ENCODE assay signal across 32 cellular contexts in the genomic region with DNA sequence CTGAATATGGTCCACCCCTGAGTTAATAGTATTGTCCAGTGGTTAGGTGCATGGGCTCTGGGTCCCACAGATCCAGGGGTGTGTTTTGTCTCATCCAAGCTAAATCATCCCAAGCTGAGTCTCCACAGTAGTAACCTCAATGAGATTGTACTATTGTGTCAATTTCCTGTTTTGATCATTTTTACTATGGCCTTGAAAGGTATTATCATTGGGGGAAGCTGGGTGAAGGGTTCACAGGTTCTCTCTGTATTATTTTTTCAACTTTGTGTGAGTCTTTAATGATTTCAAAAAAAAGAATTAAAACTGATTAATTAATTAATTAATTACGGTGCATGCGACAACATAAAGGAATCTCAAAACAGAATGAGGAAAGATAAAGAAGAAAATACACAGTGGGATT.
DNase-seq lines count a peak whose midpoint lies in the region; TF ChIP-seq lines count a peak whose summit lies in the region.
"Had no signal": no experiment of that assay in that cellular context is flagged by ENCODE, and none has a peak within 500 bp of the region (broad histone marks: within the 10 kb centered on the region; RNA-seq: fewer than 3 reads in every experiment).

No MANE protein-coding gene starts in this region.

- TF ChIP-seq CTCF in HEK293 (tag by site-specific recombination; IDR thresholded peaks at IDR 0.05) (no peak), GM13977 (IDR thresholded peaks at IDR 0.05; ENCODE audit: extremely low read depth, insufficient read depth, missing control alignments) (no peak), GM20000 (IDR thresholded peaks at IDR 0.05; ENCODE audit: extremely low read depth, missing control alignments) (no peak)

- H3K4me1 ChIP-seq in GM23248 (ENCODE audit: insufficient read depth) = peaks cover 19% of the 10 kb centered on the region
- no peaks in the 10 kb centered on the region for H3K4me1 ChIP-seq in HEK293 (ENCODE audit: control insufficient read depth, insufficient read depth, low read length)
- peaks cover 10 to 39% (median 28%) of the 10 kb centered on the region in 5 donors for H3K4me1 ChIP-seq in subcutaneous abdominal adipose tissue (ENCODE audit: control insufficient read depth in 5 of 5, insufficient read depth in 5 of 5, low read length in 5 of 5)

- 97 to 98% methylated on average over 2 of the region's 2 CpGs for WGBS in GM23248 (ENCODE audit: low coverage in 1 of 2, low lambda C conversion rate in 2 of 2, missing lambda C conversion rate in 2 of 2), 2 experiments

- H3K27me3 ChIP-seq in GM23248 (replicated peaks; ENCODE audit: insufficient read depth) = no peaks in the 10 kb centered on the region; the same call in 1 of the 2 replicates
- no peaks in the 10 kb centered on the region for H3K27me3 ChIP-seq in subcutaneous abdominal adipose tissue (ENCODE audit: control insufficient read depth in 5 of 5, insufficient read depth in 4 of 5, low read length in 5 of 5)
- H3K27me3 ChIP-seq: BE2C; BLaER1; BLaER1 treated with 17β-estradiol and CSF1 and Interleukin-3, amounts not matched to agents 10 nM and 100 nM had no signal

- POLR2A ChIA-PET in HEK293 (lab: Yijun Ruan, JAX) = no interaction called here
- POLR2A ChIA-PET in HEK293T (lab: Yijun Ruan, JAX) = no interaction called here

- H3K9me3 ChIP-seq in GM23248 (ENCODE audit: low read depth) (no peaks in the 10 kb centered on the region), HEK293 (ENCODE audit: control insufficient read depth, insufficient read depth, low read depth, low read length) (no peaks in the 10 kb centered on the region), subcutaneous abdominal adipose tissue (ENCODE audit: control insufficient read depth in 5 of 5, low read length in 5 of 5) (peaks cover 0 to 7% (median 0%) of the 10 kb centered on the region in 5 donors)
- H3K9me3 ChIP-seq: A549, BE2C, BLaER1, Caco-2 had no signal

- CTCF ChIA-PET in HEK293 (lab: Yijun Ruan, JAX) = no interaction called here
- CTCF ChIA-PET in HEK293T (lab: Yijun Ruan, JAX) = no interaction called here

- H3K36me3 ChIP-seq in GM23248 (ENCODE audit: low read depth) (no peaks in the 10 kb centered on the region), HEK293 (ENCODE audit: control insufficient read depth in 2 of 2, insufficient read depth in 1 of 2, low read length in 2 of 2) (no peaks in the 10 kb centered on the region), subcutaneous abdominal adipose tissue (ENCODE audit: control insufficient read depth in 5 of 5, insufficient read depth in 5 of 5, low read length in 5 of 5) (no peaks in the 10 kb centered on the region)
- H3K36me3 ChIP-seq: BE2C; BLaER1; BLaER1 treated with 17β-estradiol and CSF1 and Interleukin-3, amounts not matched to agents 10 nM and 100 nM had no signal

- H4K20me1 ChIP-seq in GM23248 (ENCODE audit: insufficient read depth) = no peaks in the 10 kb centered on the region
- H4K20me1 ChIP-seq: BLaER1; BLaER1 treated with 17β-estradiol and CSF1 and Interleukin-3, amounts not matched to agents 10 nM and 100 nM had no signal

- no peaks in the 10 kb centered on the region for H3K79me2 ChIP-seq in GM23248 (ENCODE audit: insufficient read depth)

- peaks cover 17% of the 10 kb centered on the region for H3F3A ChIP-seq in GM23248 (ENCODE audit: insufficient read depth)

- H3K4me3 ChIP-seq in GM23248 = no peak overlapping the region
- no peak overlapping the region for H3K4me3 ChIP-seq in HEK293 (ENCODE audit: low read depth, low read length)
- no peak overlapping the region for H3K4me3 ChIP-seq in subcutaneous abdominal adipose tissue (ENCODE audit: low read depth in 1 of 5, low read length in 5 of 5)
- H3K4me3 ChIP-seq: A549; BLaER1; BLaER1 treated with 17β-estradiol and CSF1 and Interleukin-3, amounts not matched to agents 10 nM and 100 nM had no signal

- no peak for DNase-seq in GM23248
- no peak for DNase-seq in HEK293T (ENCODE audit: extremely low spot score)
- no peak for DNase-seq in activated naive CD4-positive, alpha-beta T cell treated with Interleukin-2 at 50 U/mL for 16 hours
- no peak for DNase-seq in GM13977 (ENCODE audit: low spot score)
- no peak for DNase-seq in GM20000 (ENCODE audit: low spot score)
- DNase-seq in NCI-H82 (lab: John Stamatoyannopoulos, UW) = no peak
- DNase-seq: 8988T; ACHN; AML-193; BE2C; C1 segment of cervical spinal cord; Caco-2; Calu3; CD4-positive, alpha-beta memory T cell; CD4-positive, alpha-beta T cell; CD4-positive, CD25-positive, alpha-beta regulatory T cell; CD8-positive, alpha-beta memory T cell; CD8-positive, alpha-beta T cell; COR-L47; DMS 273 treated with DMSO at 0.1 percent for 48 hours; DMS153; DMS53; DMS79; DMS79 treated with DMSO at 0.1 percent for 48 hours; DND-41 had no signal

- H2AFZ ChIP-seq in GM23248 = no peak overlapping the region

- in situ Hi-C loops in GM23248 (cut with MboI) = no loop called here
- in situ Hi-C loops in GM13977 (cut with MboI; ENCODE audit: low pct_unique_long_range_greater_than_20kb, low sequenced_read_pairs, unreplicated experiment) = no loop called here

- no peak overlapping the region for H3K4me2 ChIP-seq in GM23248 (ENCODE audit: unreplicated experiment)
- H3K4me2 ChIP-seq: A549; BLaER1; BLaER1 treated with 17β-estradiol and CSF1 and Interleukin-3, amounts not matched to agents 10 nM and 100 nM had no signal

- H3K27ac ChIP-seq in GM23248 = peak overlapping the region; percentile 49; the same call in 1 of the 2 replicates
- no peak overlapping the region for H3K27ac ChIP-seq in HEK293 (ENCODE audit: extremely low read depth, low read depth, low read length)
- peak overlapping the region; percentile 81 for H3K27ac ChIP-seq in subcutaneous abdominal adipose tissue (ENCODE audit: low read depth, low read length)
- H3K27ac ChIP-seq: 22Rv1; BLaER1; BLaER1 treated with 17β-estradiol and CSF1 and Interleukin-3, amounts not matched to agents 10 nM and 100 nM; C4-2B had no signal

- no peaks in the 10 kb centered on the region for H3K9me2 ChIP-seq in GM23248 (ENCODE audit: insufficient read depth)

- no peak overlapping the region for H3K9ac ChIP-seq in GM23248
- H3K9ac ChIP-seq in subcutaneous abdominal adipose tissue (ENCODE audit: low read length in 5 of 5) = no peak overlapping the region
- H3K9ac ChIP-seq: BLaER1; BLaER1 treated with 17β-estradiol and CSF1 and Interleukin-3, amounts not matched to agents 10 nM and 100 nM had no signal

TF ChIP-seq in HEK293, 187 proteins besides CTCF, POLR2A, EP300 and RAD21:
- no peak for TF ChIP-seq ZFP69B (tag by site-specific recombination; IDR thresholded peaks at IDR 0.05)
- TF ChIP-seq ZNF529 (tag by site-specific recombination; IDR thresholded peaks at IDR 0.05; ENCODE audit: insufficient replicate concordance) = peak; percentile 99

TF ChIP-seq in HEK293T, 16 proteins besides CTCF, POLR2A, EP300 and RAD21:
- no peak for TF ChIP-seq ELF4 (IDR thresholded peaks at IDR 0.05)
- TF ChIP-seq FOXK2 (IDR thresholded peaks at IDR 0.05) = no peak
- no peak for TF ChIP-seq FOXM1 (IDR thresholded peaks at IDR 0.05; ENCODE audit: borderline replicate concordance)
- TF ChIP-seq ZNF384 (IDR thresholded peaks at IDR 0.05) = 0 out of 2 replicates have a peak, but pooled peaks have one; percentile 26
